Comparison of ENCODE assay signal across 20 cellular contexts in genomic region chr19:3771906-3772450, GRCh38. TPM values are rescaled to one million over a fixed set of nuclear protein-coding genes. Genes with fewer than 3 reads are reported as not detected.
"Had no signal": no experiment of that assay in that cellular context is flagged by ENCODE, and none has a peak within 500 bp of the region (broad histone marks: within the 10 kb centered on the region; RNA-seq: fewer than 3 reads in every experiment).

TSS of gene RAX2 (minus strand) at chr19:3772228. CDS start at chr19:3771742, 486 bp downstream.

- H3K4me3 Mint-ChIP-seq: activated CD4-positive, alpha-beta memory T cell treated with anti-CD3 and anti-CD28 coated beads for 36 hours; activated T-helper 1 cell treated with anti-CD3 and anti-CD28 coated beads, Interleukin-12 subunit alpha, Interleukin-12 subunit beta, Interleukin-2, Interleukin-4 antibody, amounts not matched to agents 30 ng/mL and 10 ng/mL and 1 ng/mL, durations not matched to agents 14 hours and 24 hours and 36 hours; dendritic cell treated with granulocyte-macrophage colony-stimulating factor and Interleukin-4, amounts not matched to agents 40 ng/mL and 50 ng/mL, for 4 days; effector memory CD8-positive, alpha-beta T cell; mesothelial cell of epicardium; stimulated activated effector memory CD8-positive, alpha-beta T cell treated with anti-CD3 and anti-CD28 coated beads, Interleukin-12 subunit alpha, Interleukin-12 subunit beta, amount 100 ng/mL, for 72 hours had no signal

- H3K9me3 ChIP-seq: adrenal gland, body of pancreas, neutrophil, right lobe of liver, transverse colon had no signal

- H3K9me3 Mint-ChIP-seq: activated CD4-positive, alpha-beta memory T cell treated with anti-CD3 and anti-CD28 coated beads for 36 hours; activated T-helper 1 cell treated with anti-CD3 and anti-CD28 coated beads, Interleukin-12 subunit alpha, Interleukin-12 subunit beta, Interleukin-2, Interleukin-4 antibody, amounts not matched to agents 30 ng/mL and 10 ng/mL and 1 ng/mL, durations not matched to agents 14 hours and 24 hours and 36 hours; effector memory CD8-positive, alpha-beta T cell; mesothelial cell of epicardium had no signal

- H3K27me3 Mint-ChIP-seq: activated CD4-positive, alpha-beta memory T cell treated with anti-CD3 and anti-CD28 coated beads for 36 hours; effector memory CD8-positive, alpha-beta T cell had no signal

- H3K27ac ChIP-seq: adrenal gland, body of pancreas, neutrophil, right lobe of liver, transverse colon had no signal

- H3K4me1 ChIP-seq: adrenal gland, body of pancreas, right lobe of liver, transverse colon had no signal

- H3K4me3 ChIP-seq: adrenal gland, body of pancreas, right lobe of liver, transverse colon had no signal

- DNase-seq: activated CD4-positive, alpha-beta memory T cell treated with anti-CD3 and anti-CD28 coated beads for 36 hours; activated CD8-positive, alpha-beta memory T cell treated with anti-CD3 and anti-CD28 coated beads, Interleukin-2, amount 50 U/mL, for 4 hours; activated naive CD4-positive, alpha-beta T cell; adrenal gland; body of pancreas; effector memory CD8-positive, alpha-beta T cell; erythroblast; kidney glomerular epithelial cell; right lobe of liver; transverse colon had no signal

- H3K27me3 ChIP-seq: adrenal gland, body of pancreas, neutrophil, right lobe of liver, transverse colon had no signal

- ATAC-seq: body of pancreas; effector memory CD8-positive, alpha-beta T cell; right lobe of liver; stimulated activated effector memory CD8-positive, alpha-beta T cell treated with anti-CD3 and anti-CD28 coated beads, Interleukin-12 subunit alpha, Interleukin-12 subunit beta, amount 100 ng/mL, for 72 hours had no signal

- H3K27ac Mint-ChIP-seq: activated CD4-positive, alpha-beta memory T cell treated with anti-CD3 and anti-CD28 coated beads for 36 hours; activated T-helper 1 cell treated with anti-CD3 and anti-CD28 coated beads, Interleukin-12 subunit alpha, Interleukin-12 subunit beta, Interleukin-2, Interleukin-4 antibody, amounts not matched to agents 30 ng/mL and 10 ng/mL and 1 ng/mL, durations not matched to agents 14 hours and 24 hours and 36 hours; dendritic cell treated with granulocyte-macrophage colony-stimulating factor and Interleukin-4, amounts not matched to agents 40 ng/mL and 50 ng/mL, for 4 days; mesothelial cell of epicardium had no signal

RNA-seq across cellular contexts. Expression of gene RAX2, which starts in this region (rescaled TPM):
- total RNA-seq: activated CD4-positive, alpha-beta memory T cell treated with anti-CD3 and anti-CD28 coated beads for 36 hours; activated T-helper 1 cell treated with anti-CD3 and anti-CD28 coated beads, Interleukin-12 subunit alpha, Interleukin-12 subunit beta, Interleukin-2, Interleukin-4 antibody, amounts not matched to agents 30 ng/mL and 10 ng/mL and 1 ng/mL, durations not matched to agents 14 hours and 24 hours and 36 hours; adrenal gland; body of pancreas; lower leg skin; mesothelial cell of epicardium; myocyte; posterior vena cava; right lobe of liver; subcutaneous adipose tissue; T-helper 2 cell treated with Interferon-gamma antibody and Interleukin-4, amounts not matched to agents 100 ng/mL and 5 ng/mL, for 36 hours; transverse colon had no signal
- polyA plus RNA-seq: adrenal gland had no signal
